ENCODE assay signal across 13 cellular contexts in genomic region chr18:5463390-5463789, GRCh38.
DNase-seq lines count a peak whose midpoint lies in the region; ATAC-seq and TF ChIP-seq lines count a peak whose summit lies in the region.
"Had no signal": no experiment of that assay in that cellular context is flagged by ENCODE, and none has a peak within 500 bp of the region (broad histone marks: within the 10 kb centered on the region; RNA-seq: fewer than 3 reads in every experiment).

No MANE protein-coding gene starts in this region.

- H3K4me3 Mint-ChIP-seq in stimulated activated effector memory CD8-positive, alpha-beta T cell treated with anti-CD3 and anti-CD28 coated beads, Interleukin-12 subunit alpha, Interleukin-12 subunit beta, amount 100 ng/mL, for 72 hours: no peak overlapping the region
- H3K4me3 Mint-ChIP-seq: activated CD4-positive, alpha-beta memory T cell treated with anti-CD3 and anti-CD28 coated beads for 36 hours; nephron progenitor cell had no signal

- H2BK5ac ChIP-seq in IMR-90 (ENCODE audit: low read depth, low read length, poor library complexity, severe bottlenecking): peak overlapping the region; percentile 17

- 0 out of 2 replicates have a peak overlapping the region, but pooled peaks have one; percentile 2 for H2BK20ac ChIP-seq in IMR-90 (ENCODE audit: low read depth, low read length)

- H3K9me3 ChIP-seq in IMR-90 (ENCODE audit: control insufficient read depth, insufficient read depth, low read length) (no peaks in the 10 kb centered on the region), thoracic aorta (no peaks in the 10 kb centered on the region)

- H3K27ac ChIP-seq in IMR-90 (ENCODE audit: insufficient read depth, low read length) (no peak overlapping the region), brain microvascular endothelial cell (peak overlapping the region; percentile 68), thoracic aorta (peak overlapping the region in 1 of 2 donors; percentile 19), RWPE1 (no peak overlapping the region)

- peak overlapping the region; percentile 27 for H3K4ac ChIP-seq in IMR-90 (ENCODE audit: low read depth, low read length)

- H2AK9ac ChIP-seq in IMR-90 (replicated peaks; ENCODE audit: low read depth, low read length, poor library complexity): peak overlapping the region; percentile 73

- H3K9me3 Mint-ChIP-seq in stimulated activated effector memory CD8-positive, alpha-beta T cell treated with anti-CD3 and anti-CD28 coated beads, Interleukin-12 subunit alpha, Interleukin-12 subunit beta, amount 100 ng/mL, for 72 hours: no peaks in the 10 kb centered on the region
- H3K9me3 Mint-ChIP-seq: activated CD4-positive, alpha-beta memory T cell treated with anti-CD3 and anti-CD28 coated beads for 36 hours; nephron progenitor cell had no signal

- no CpG with 5 or more reads among the region's 5 CpGs for WGBS in IMR-90 (ENCODE audit: extremely low coverage in 2 of 2, insufficient read length in 1 of 2), 2 experiments

- H3K9me1 ChIP-seq in IMR-90 (ENCODE audit: insufficient read depth, low read length): 0 out of 2 replicates have a peak, but pooled peaks cover 4% of the 10 kb centered on the region

- peak overlapping the region; percentile 72; the same call in 1 of the 2 replicates for H2AK5ac ChIP-seq in IMR-90 (ENCODE audit: low read depth, low read length)

- CTCF ChIA-PET in IMR-90 (lab: Yijun Ruan, JAX) (no interaction called here), RWPE1 (lab: Yijun Ruan, JAX) (interaction anchor here (0.5 to 0.7 kb wide), 3 partner anchors 277 to 1468 kb away, joined by 3 read pairs; no protein-coding TSS in a partner anchor)

- dilution Hi-C loops in IMR-90 (cut with HindIII; ENCODE audit: low sequenced_read_pairs, unreplicated experiment): no loop called here

- H2BK15ac ChIP-seq in IMR-90 (ENCODE audit: low read depth, low read length): no peak overlapping the region

- no peak overlapping the region for H3K56ac ChIP-seq in IMR-90 (ENCODE audit: extremely low read depth, insufficient read depth, low read length)

- no peak overlapping the region for H3K4me3 ChIP-seq in IMR-90 (ENCODE audit: insufficient read depth, low read depth, low read length)
- no peak overlapping the region for H3K4me3 ChIP-seq in brain microvascular endothelial cell (ENCODE audit: low read depth, low read length)
- H3K4me3 ChIP-seq in thoracic aorta: no peak overlapping the region

- no peak overlapping the region for H3K27ac Mint-ChIP-seq in stimulated activated effector memory CD8-positive, alpha-beta T cell treated with anti-CD3 and anti-CD28 coated beads, Interleukin-12 subunit alpha, Interleukin-12 subunit beta, amount 100 ng/mL, for 72 hours
- H3K27ac Mint-ChIP-seq: activated CD4-positive, alpha-beta memory T cell treated with anti-CD3 and anti-CD28 coated beads for 36 hours; nephron progenitor cell had no signal

- no peak for TF ChIP-seq CTCF in IMR-90 (conservative IDR thresholded peaks at IDR 0.05; ENCODE audit: low read depth, low read length)
- no peak for TF ChIP-seq CTCF in brain microvascular endothelial cell (IDR thresholded peaks at IDR 0.05; ENCODE audit: low read depth, low read length, missing control alignments)
- no peak for TF ChIP-seq CTCF in thoracic aorta (IDR thresholded peaks at IDR 0.05)
- TF ChIP-seq CTCF in RWPE1 (conservative IDR thresholded peaks at IDR 0.05; ENCODE audit: low read depth): no peak

- peak overlapping the region; percentile 20; the same call in 1 of the 2 replicates for H3K18ac ChIP-seq in IMR-90 (ENCODE audit: low read depth, low read length)

- H4K20me1 ChIP-seq in IMR-90 (ENCODE audit: insufficient read depth, low read length): no peaks in the 10 kb centered on the region

- TF ChIP-seq POLR2A in IMR-90 (IDR thresholded peaks at IDR 0.05; ENCODE audit: low read depth, low read length): no peak

- POLR2A ChIA-PET in IMR-90 (lab: Charles Lee; ENCODE audit: unreplicated experiment): no interaction called here
- POLR2A ChIA-PET in RWPE1 (lab: Yijun Ruan, JAX; ENCODE audit: low non-redundant PET): no interaction called here

- in situ Hi-C loops in IMR-90 (cut with MboI; ENCODE audit: low sequenced_read_pairs): no loop called here
- in situ Hi-C loops in brain microvascular endothelial cell (cut with HindIII; ENCODE audit: low pct_ligation_motif_present, low sequenced_read_pairs): no loop called here

- TF ChIP-seq RAD21 in IMR-90 (IDR thresholded peaks at IDR 0.05; ENCODE audit: low read length): no peak

- H3K9ac ChIP-seq in IMR-90 (ENCODE audit: low read depth, low read length): no peak overlapping the region

- no TSS peak for BruUV-seq in IMR-90 (replicated peaks; lab: Mats Ljungman, UMichigan)

- no peaks in the 10 kb centered on the region for H3K4me1 Mint-ChIP-seq in stimulated activated effector memory CD8-positive, alpha-beta T cell treated with anti-CD3 and anti-CD28 coated beads, Interleukin-12 subunit alpha, Interleukin-12 subunit beta, amount 100 ng/mL, for 72 hours

- DNase-seq in IMR-90 (peak; percentile 93), brain microvascular endothelial cell (peak; percentile 90), kidney tubule cell (ENCODE audit: low spot score) (peak; percentile 95), thoracic aorta (ENCODE audit: low spot score) (peak; percentile 28), EL (no peak), RWPE1 (ENCODE audit: low spot score) (no peak)
- no peak for DNase-seq in stimulated activated effector memory CD8-positive, alpha-beta T cell treated with anti-CD3 and anti-CD28 coated beads, Interleukin-12 subunit alpha, Interleukin-12 subunit beta, amount 100 ng/mL, for 72 hours (ENCODE audit: low spot score in 2 of 2)
- DNase-seq: activated CD4-positive, alpha-beta memory T cell treated with anti-CD3 and anti-CD28 coated beads for 36 hours; GF-D8; NCI-H1092 treated with DMSO at 0.1 percent for 48 hours; nephron progenitor cell; SHP77 treated with DMSO at 0.1 percent for 48 hours had no signal

- H3K36me3 ChIP-seq in IMR-90 (ENCODE audit: control insufficient read depth, insufficient read depth, low read length) (no peaks in the 10 kb centered on the region), brain microvascular endothelial cell (replicated peaks) (no peaks in the 10 kb centered on the region), thoracic aorta (no peaks in the 10 kb centered on the region)

- H2BK120ac ChIP-seq in IMR-90 (ENCODE audit: low read depth, low read length): peak overlapping the region; percentile 25

- peak overlapping the region; percentile 57; the same call in 1 of the 2 replicates for H4K5ac ChIP-seq in IMR-90 (ENCODE audit: low read depth, low read length)

- peak overlapping the region; percentile 67 for H3K14ac ChIP-seq in IMR-90 (replicated peaks; ENCODE audit: low read depth, low read length)

- H4K91ac ChIP-seq in IMR-90 (ENCODE audit: insufficient read depth, low read depth, low read length): peak overlapping the region; percentile 37; the same call in 1 of the 2 replicates

- H3K4me2 ChIP-seq in IMR-90 (ENCODE audit: low read depth, low read length): peak overlapping the region; percentile 12; the same call in 1 of the 2 replicates

- ATAC-seq in IMR-90 (ENCODE audit: low read depth) (peak; percentile 88), thoracic aorta (ENCODE audit: insufficient number of reproducible peaks, low FRiP score, low read depth) (peak; percentile 29), HG02884 (IDR thresholded peaks at IDR 0.05; ENCODE audit: unreplicated experiment) (no peak)
- no peak for ATAC-seq in stimulated activated effector memory CD8-positive, alpha-beta T cell treated with anti-CD3 and anti-CD28 coated beads, Interleukin-12 subunit alpha, Interleukin-12 subunit beta, amount 100 ng/mL, for 72 hours

- H3K4me1 ChIP-seq in IMR-90 (ENCODE audit: control insufficient read depth, insufficient read depth, low read length): peaks cover 6% of the 10 kb centered on the region
- no peaks in the 10 kb centered on the region for H3K4me1 ChIP-seq in thoracic aorta (ENCODE audit: control insufficient read depth in 1 of 2, low read depth in 2 of 2)

- no peaks in the 10 kb centered on the region for H3K27me3 ChIP-seq in IMR-90 (ENCODE audit: control insufficient read depth, insufficient read depth, low read length)
- H3K27me3 ChIP-seq in brain microvascular endothelial cell (replicated peaks): no peaks in the 10 kb centered on the region
- H3K27me3 ChIP-seq in thoracic aorta (replicated peaks; ENCODE audit: insufficient read depth): no peaks in the 10 kb centered on the region

- peak overlapping the region in 1 of 2 experiments; percentile 62; a peak in 2 of 4 replicates for H4K8ac ChIP-seq in IMR-90 (ENCODE audit: low read depth in 2 of 2, low read length in 2 of 2)

- peaks cover 4 to 23% of the 10 kb centered on the region in 2 experiments; a peak in 3 of 4 replicates for H3K79me1 ChIP-seq in IMR-90 (ENCODE audit: low read depth in 1 of 2, low read length in 2 of 2)

- no peaks in the 10 kb centered on the region for H3K36me3 Mint-ChIP-seq in stimulated activated effector memory CD8-positive, alpha-beta T cell treated with anti-CD3 and anti-CD28 coated beads, Interleukin-12 subunit alpha, Interleukin-12 subunit beta, amount 100 ng/mL, for 72 hours
- H3K36me3 Mint-ChIP-seq: activated CD4-positive, alpha-beta memory T cell treated with anti-CD3 and anti-CD28 coated beads for 36 hours had no signal

- intact Hi-C loops in IMR-90 (cut with micrococcal nuclease): loop anchor here (5.0 kb wide), 1 partner anchor 64 kb away; no protein-coding TSS in a partner anchor

- H3K23ac ChIP-seq in IMR-90 (ENCODE audit: low read depth, low read length): no peak overlapping the region; the same call in 1 of the 2 replicates

- peak overlapping the region; percentile 0 for H2AFZ ChIP-seq in IMR-90 (replicated peaks; ENCODE audit: low read length, poor library complexity)

TF ChIP-seq in IMR-90, 13 proteins besides CTCF, POLR2A, EP300 and RAD21:
- TF ChIP-seq CEBPB (IDR thresholded peaks at IDR 0.05; ENCODE audit: low read depth, low read length) (peak; percentile 94), NFE2L2 (IDR thresholded peaks at IDR 0.05; ENCODE audit: low read depth, low read length) (no peak)
TF ChIP-seq in IMR-90: peak in this region for 1.

Comparison
In these comparisons a context has a peak if more than half of its experiments do, and no peak if none do; other contexts are left out.
1. ATAC-seq: peak in IMR-90 (single experiment) and thoracic aorta (single experiment); none in HG02884 (single experiment) and stimulated activated effector memory CD8-positive, alpha-beta T cell treated with anti-CD3 and anti-CD28 coated beads, Interleukin-12 subunit alpha, Interleukin-12 subunit beta, amount 100 ng/mL, for 72 hours (single experiment).
2. DNase-seq: peak in IMR-90 (single experiment), brain microvascular endothelial cell (single experiment), kidney tubule cell (single experiment) and thoracic aorta (single experiment); none in EL (single experiment), stimulated activated effector memory CD8-positive, alpha-beta T cell treated with anti-CD3 and anti-CD28 coated beads, Interleukin-12 subunit alpha, Interleukin-12 subunit beta, amount 100 ng/mL, for 72 hours (0 of 2) and RWPE1 (single experiment).